29 cellular contexts compared by ENCODE assay signal in the genomic region with DNA sequence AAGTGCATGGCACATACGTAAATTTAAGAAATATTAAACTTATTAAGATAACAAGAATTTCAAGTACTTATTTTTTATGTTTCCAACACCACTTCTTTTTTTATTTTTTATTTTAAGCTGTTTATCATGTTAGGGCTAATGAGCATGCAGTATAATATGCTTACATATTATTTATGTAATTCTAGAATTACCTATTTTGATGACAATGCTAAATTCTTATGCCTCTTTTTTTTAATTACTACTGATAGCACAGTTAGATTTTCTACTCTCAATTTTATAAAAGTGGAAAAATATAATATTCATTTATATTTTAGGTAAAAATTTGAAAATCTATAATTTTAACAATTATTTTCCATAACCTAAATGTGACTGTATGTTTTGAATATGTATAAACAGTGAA.
"Had no signal": no experiment of that assay in that cellular context is flagged by ENCODE, and none has a peak within 500 bp of the region (broad histone marks: within the 10 kb centered on the region; RNA-seq: fewer than 3 reads in every experiment).

No MANE protein-coding gene starts in this region.

- H3K4me1 ChIP-seq: esophagus muscularis mucosa, foreskin keratinocyte had no signal

- H3K27ac ChIP-seq: brain microvascular endothelial cell, esophagus muscularis mucosa, foreskin keratinocyte, WERI-Rb-1 had no signal

- ATAC-seq: activated CD4-positive, alpha-beta T cell treated with anti-CD3 and anti-CD28 coated beads for 36 hours; activated T-cell treated with anti-CD3 and anti-CD28 coated beads, Interleukin-2, amount 50 U/mL, for 4 hours; activated T-helper 17 cell treated with anti-CD3 and anti-CD28 coated beads, Interleukin-2, amount 50 U/mL, for 72 hours; effector memory CD8-positive, alpha-beta T cell; foreskin keratinocyte; T-helper 17 cell had no signal

- H3K9me3 ChIP-seq: esophagus muscularis mucosa had no signal

- DNase-seq: activated CD4-positive, alpha-beta memory T cell treated with anti-CD3 and anti-CD28 coated beads, Interleukin-2, amount 10 ng/mL, durations not matched to agents 7 days and 5 days; activated CD4-positive, alpha-beta T cell treated with anti-CD3 and anti-CD28 coated beads for 36 hours; activated CD4-positive, alpha-beta T cell treated with anti-CD3 and anti-CD28 coated beads, Interleukin-2, amount 10 ng/mL, durations not matched to agents 24 days and 14 days; activated CD4-positive, alpha-beta T cell treated with anti-CD3 and anti-CD28 coated beads, Interleukin-2, amount 50 U/mL, for 4 hours; activated CD4-positive, CD25-positive, alpha-beta regulatory T cell; activated CD4-positive, CD25-positive, alpha-beta regulatory T cell treated with anti-CD3 and anti-CD28 coated beads, Interleukin-2, amount 50 U/mL, for 72 hours; activated effector memory CD4-positive, alpha-beta T cell treated with Interleukin-2 at 50 U/mL for 16 hours; activated gamma-delta T cell treated with Interleukin-2 at 50 U/mL for 16 hours; activated naive CD4-positive, alpha-beta T cell treated with anti-CD3 and anti-CD28 coated beads, Interleukin-2, amount 50 U/mL, for 16 hours; activated naive CD4-positive, alpha-beta T cell treated with Interleukin-2 at 50 U/mL for 16 hours; activated T-cell treated with anti-CD3 and anti-CD28 coated beads, Interleukin-2, amount 50 U/mL, for 4 hours; amniotic stem cell; anterior cingulate cortex; brain microvascular endothelial cell; cortex of kidney; dermis blood vessel endothelial cell; effector CD4-positive, alpha-beta T cell; effector memory CD8-positive, alpha-beta T cell; erythroblast; foreskin keratinocyte; head of caudate nucleus; T-helper 1 cell; T-helper 17 cell; T1000; WERI-Rb-1 had no signal

- H3K27me3 ChIP-seq: brain microvascular endothelial cell, esophagus muscularis mucosa, foreskin keratinocyte had no signal

- H3K4me3 ChIP-seq: esophagus muscularis mucosa had no signal

- H3K36me3 ChIP-seq: brain microvascular endothelial cell, esophagus muscularis mucosa, WERI-Rb-1 had no signal

- FAIRE-seq: astrocyte, bronchial epithelial cell had no signal
